Comparison of ENCODE assay signal across 1 cellular context in the genomic region with DNA sequence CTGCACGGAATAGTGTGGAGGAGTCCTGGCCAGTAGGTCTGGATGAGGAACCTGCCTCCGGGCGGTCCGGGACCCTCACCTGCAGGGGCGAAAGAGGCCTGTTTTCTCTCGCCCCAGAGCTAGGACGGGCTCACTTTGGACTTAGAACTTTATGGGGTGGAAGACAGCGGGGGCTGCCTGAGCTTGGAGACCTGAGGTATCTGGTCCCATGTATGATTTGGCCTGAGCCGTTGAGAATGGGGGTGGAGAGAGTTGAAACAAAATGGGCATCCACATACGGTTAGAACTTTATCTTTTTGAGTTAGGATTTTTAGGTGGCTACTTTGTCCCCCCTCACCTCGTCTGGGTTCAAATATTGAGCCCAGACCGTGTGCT.
TF ChIP-seq lines count a peak whose summit lies in the region.

No MANE protein-coding gene starts in this region.

TF ChIP-seq in HCT116, 20 proteins besides CTCF, POLR2A, EP300 and RAD21 (continued from another document):
- no peak for TF ChIP-seq ELF1 (IDR thresholded peaks at IDR 0.05; ENCODE audit: borderline replicate concordance, low read depth)
- TF ChIP-seq POLR2AphosphoS5 (IDR thresholded peaks at IDR 0.05; ENCODE audit: low read depth, low read length), result no peak; the same call in 1 of the 2 replicates
- TF ChIP-seq EZH2phosphoT487 (IDR thresholded peaks at IDR 0.05; ENCODE audit: borderline replicate concordance), result no peak
- TF ChIP-seq ZNF274 (IDR thresholded peaks at IDR 0.05; ENCODE audit: low read depth, low read length), result no peak
